In the genomic region with DNA sequence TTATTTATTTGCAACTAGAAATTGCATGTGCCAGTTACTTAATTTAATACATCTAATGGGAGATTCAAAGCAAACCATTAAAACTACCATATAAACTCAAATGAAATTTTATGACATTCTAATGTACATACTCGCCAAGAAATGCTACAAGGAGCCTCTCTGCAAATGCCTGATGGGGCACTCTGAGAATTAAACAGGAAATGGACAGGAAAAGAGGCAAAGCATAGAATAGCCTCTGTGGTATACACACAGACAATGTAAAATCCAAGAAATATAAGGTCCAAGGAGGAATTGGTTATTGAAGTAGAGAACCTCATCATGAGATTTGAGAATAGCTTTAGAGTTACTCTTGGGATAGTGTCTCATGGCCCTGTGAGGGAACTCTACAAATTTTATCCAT, we compare ENCODE assay signal across 28 cellular contexts.
"Had no signal": no experiment of that assay in that cellular context is flagged by ENCODE, and none has a peak within 500 bp of the region (broad histone marks: within the 10 kb centered on the region; RNA-seq: fewer than 3 reads in every experiment).

No MANE protein-coding gene starts in this region.

- DNase-seq: activated CD4-positive, alpha-beta memory T cell treated with anti-CD3 and anti-CD28 coated beads for 36 hours; activated CD4-positive, alpha-beta T cell treated with anti-CD3 and anti-CD28 coated beads for 36 hours; activated CD4-positive, alpha-beta T cell treated with anti-CD3 and anti-CD28 coated beads, Interleukin-2, amount 10 ng/mL, durations not matched to agents 24 days and 14 days; activated CD4-positive, CD25-positive, alpha-beta regulatory T cell; activated CD4-positive, CD25-positive, alpha-beta regulatory T cell treated with anti-CD3 and anti-CD28 coated beads, Interleukin-2, amount 50 U/mL, for 72 hours; activated CD8-positive, alpha-beta memory T cell treated with anti-CD3 and anti-CD28 coated beads, Interleukin-2, amount 10 ng/mL, durations not matched to agents 7 days and 5 days; activated CD8-positive, alpha-beta memory T cell treated with anti-CD3 and anti-CD28 coated beads, Interleukin-2, amount 50 U/mL, for 4 hours; activated CD8-positive, alpha-beta T cell treated with anti-CD3 and anti-CD28 coated beads, Interleukin-2, amount 10 ng/mL, durations not matched to agents 7 days and 5 days; activated gamma-delta T cell treated with Interleukin-2 at 50 U/mL for 16 hours; activated naive CD4-positive, alpha-beta T cell treated with anti-CD3 and anti-CD28 coated beads, Interleukin-2, amount 50 U/mL, for 16 hours; activated naive CD4-positive, alpha-beta T cell treated with Interleukin-2 at 50 U/mL for 16 hours; activated T-cell treated with anti-CD3 and anti-CD28 coated beads, Interleukin-2, amount 50 U/mL, for 24 hours; activated T-cell treated with anti-CD3 and anti-CD28 coated beads, Interleukin-2, amount 50 U/mL, for 72 hours; amygdala; aorta; body of pancreas; caudate nucleus; cortex of kidney; effector CD8-positive, alpha-beta T cell; erythroblast; foreskin keratinocyte; heart right ventricle; T-helper 1 cell; T-helper 17 cell; T1000 had no signal

- H3K27ac ChIP-seq: body of pancreas, esophagus muscularis mucosa, foreskin keratinocyte, gastroesophageal sphincter, heart right ventricle, hepatocyte had no signal

- H3K4me1 ChIP-seq: body of pancreas, esophagus muscularis mucosa, foreskin keratinocyte, gastroesophageal sphincter had no signal

- H3K9me3 ChIP-seq: body of pancreas, esophagus muscularis mucosa, gastroesophageal sphincter had no signal

- H3K27me3 ChIP-seq: body of pancreas, esophagus muscularis mucosa, foreskin keratinocyte, gastroesophageal sphincter, heart right ventricle, hepatocyte had no signal

- H3K4me3 ChIP-seq: body of pancreas, esophagus muscularis mucosa, gastroesophageal sphincter, heart right ventricle, hepatocyte had no signal
